Comparison of ENCODE assay signal across 17 cellular contexts in genomic region chr18:78632111-78632541, GRCh38.
DNase-seq lines count a peak whose midpoint lies in the region; ATAC-seq lines count a peak whose summit lies in the region.
"Had no signal": no experiment of that assay in that cellular context is flagged by ENCODE, and none has a peak within 500 bp of the region (broad histone marks: within the 10 kb centered on the region; RNA-seq: fewer than 3 reads in every experiment).

No MANE protein-coding gene starts in this region.

- peaks cover 3% of the 10 kb centered on the region for H3K9me3 ChIP-seq in adipocyte (ENCODE audit: control insufficient read depth, low read length)
- H3K9me3 ChIP-seq: pancreas had no signal

- H3K4me3 ChIP-seq in adipocyte (ENCODE audit: low read length): no peak overlapping the region
- H3K4me3 ChIP-seq: pancreas had no signal

- no peak overlapping the region for H3K4me3 Mint-ChIP-seq in activated CD4-positive, alpha-beta T cell treated with anti-CD3 and anti-CD28 coated beads for 36 hours
- H3K4me3 Mint-ChIP-seq in memory B cell: no peak overlapping the region
- H3K4me3 Mint-ChIP-seq: brain had no signal

- H3K27me3 ChIP-seq in adipocyte (replicated peaks; ENCODE audit: control insufficient read depth, insufficient read depth, low read length): no peaks in the 10 kb centered on the region
- H3K27me3 ChIP-seq: pancreas had no signal

- CTCF ChIA-PET in activated CD4-positive, alpha-beta T cell treated with anti-CD3 and anti-CD28 coated beads for 36 hours (lab: Charles Lee): no interaction called here

- peak; percentile 30 for DNase-seq in activated CD4-positive, alpha-beta T cell treated with anti-CD3 and anti-CD28 coated beads for 36 hours
- no peak for DNase-seq in activated CD4-positive, alpha-beta T cell treated with anti-CD3 and anti-CD28 coated beads, Interleukin-2, amount 50 U/mL, for 1 hour
- DNase-seq in NCI-H460 (ENCODE audit: extremely low read depth, low read depth) (peak; percentile 6), adipocyte (ENCODE audit: low read depth) (peak; percentile 0), memory B cell (ENCODE audit: low spot score in 2 of 2) (no peak), ecto neural progenitor cell (ENCODE audit: low spot score) (no peak), NCI-H1436 (lab: John Stamatoyannopoulos, UW) (no peak)
- DNase-seq: 8988T; activated CD8-positive, alpha-beta memory T cell treated with anti-CD3 and anti-CD28 coated beads, Interleukin-2, amount 50 U/mL, for 48 hours; COR-L47; NCI-H1105; NCI-H446 treated with DMSO at 0.1 percent for 48 hours; SHP77 treated with DMSO at 0.1 percent for 48 hours; stimulated activated CD8-positive, alpha-beta memory T cell treated with anti-CD3 and anti-CD28 coated beads, Interleukin-4, amount 100 ng/mL, for 48 hours had no signal

- no peaks in the 10 kb centered on the region for H3K36me3 ChIP-seq in adipocyte (ENCODE audit: control insufficient read depth, insufficient read depth, low read length, severe bottlenecking)
- H3K36me3 ChIP-seq: pancreas had no signal

- POLR2A ChIA-PET in activated CD4-positive, alpha-beta T cell treated with anti-CD3 and anti-CD28 coated beads for 36 hours (lab: Charles Lee): no interaction called here

- intact Hi-C loops in activated CD4-positive, alpha-beta T cell treated with anti-CD3 and anti-CD28 coated beads for 36 hours (cut with DNase I, micrococcal nuclease): no loop called here

- peaks cover 17% of the 10 kb centered on the region for H3K4me1 Mint-ChIP-seq in activated CD4-positive, alpha-beta T cell treated with anti-CD3 and anti-CD28 coated beads for 36 hours
- peaks cover 15% of the 10 kb centered on the region for H3K4me1 Mint-ChIP-seq in memory B cell
- H3K4me1 Mint-ChIP-seq: brain had no signal

- H3K9me3 Mint-ChIP-seq in activated CD4-positive, alpha-beta T cell treated with anti-CD3 and anti-CD28 coated beads for 36 hours (ENCODE audit: low read depth): peaks cover 12% of the 10 kb centered on the region
- peaks cover 14% of the 10 kb centered on the region for H3K9me3 Mint-ChIP-seq in memory B cell

- no peaks in the 10 kb centered on the region for H3K36me3 Mint-ChIP-seq in activated CD4-positive, alpha-beta T cell treated with anti-CD3 and anti-CD28 coated beads for 36 hours (ENCODE audit: low read depth)
- no peaks in the 10 kb centered on the region for H3K36me3 Mint-ChIP-seq in memory B cell

- H3K27me3 Mint-ChIP-seq in activated CD4-positive, alpha-beta T cell treated with anti-CD3 and anti-CD28 coated beads for 36 hours: no peaks in the 10 kb centered on the region
- peaks cover 4% of the 10 kb centered on the region for H3K27me3 Mint-ChIP-seq in memory B cell

- ATAC-seq in activated CD4-positive, alpha-beta T cell treated with anti-CD3 and anti-CD28 coated beads for 36 hours: peak; percentile 78
- ATAC-seq in memory B cell (ENCODE audit: low read depth) (peak; percentile 47), HG03457 (IDR thresholded peaks at IDR 0.05; ENCODE audit: unreplicated experiment) (no peak)

- H3K27ac Mint-ChIP-seq in activated CD4-positive, alpha-beta T cell treated with anti-CD3 and anti-CD28 coated beads for 36 hours: no peak overlapping the region
- no peak overlapping the region for H3K27ac Mint-ChIP-seq in memory B cell
- H3K27ac Mint-ChIP-seq: brain had no signal

- no peaks in the 10 kb centered on the region for H3K4me1 ChIP-seq in adipocyte (ENCODE audit: control insufficient read depth, insufficient read depth, low read length)
- H3K4me1 ChIP-seq: pancreas had no signal

- no peak overlapping the region for H3K9ac ChIP-seq in adipocyte (ENCODE audit: low read length)

Comparison
In these comparisons a context has a peak if more than half of its experiments do, and no peak if none do; other contexts are left out.
1. DNase-seq: peak in activated CD4-positive, alpha-beta T cell treated with anti-CD3 and anti-CD28 coated beads for 36 hours (single experiment), NCI-H460 (single experiment) and adipocyte (single experiment); none in activated CD4-positive, alpha-beta T cell treated with anti-CD3 and anti-CD28 coated beads, Interleukin-2, amount 50 U/mL, for 1 hour (single experiment), memory B cell (0 of 2), ecto neural progenitor cell (single experiment) and NCI-H1436 (single experiment).